In the genomic region with DNA sequence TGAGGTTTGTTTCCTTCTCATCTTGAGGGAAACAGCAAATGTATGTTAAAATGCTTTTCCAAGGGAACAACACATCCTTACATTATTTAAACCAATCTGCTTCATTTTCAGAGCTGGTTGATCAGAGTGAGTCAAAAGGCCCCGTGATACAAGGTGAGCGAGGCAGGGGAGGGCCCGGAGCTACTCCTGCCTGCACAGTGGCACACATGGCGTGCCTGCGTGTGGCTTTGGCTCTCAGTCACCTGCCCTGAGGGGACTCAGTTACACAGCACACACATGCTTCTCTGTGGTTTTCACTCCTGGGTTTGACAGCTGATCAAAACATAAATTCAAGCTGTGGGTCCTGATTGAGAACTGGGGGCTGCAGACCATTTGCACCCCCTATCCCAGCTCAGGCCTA, we compare ENCODE assay signal across 8 cellular contexts.
DNase-seq lines count a peak whose midpoint lies in the region; ATAC-seq, FAIRE-seq and TF ChIP-seq lines count a peak whose summit lies in the region.
"Not testable (repeated sequence)": the region's sequence is repeated elsewhere in the genome, so short reads cannot be mapped to it uniquely, and the experiment has no call there.

No MANE protein-coding gene starts in this region.

- not testable (repeated sequence) for H3K4me1 ChIP-seq in kidney (ENCODE audit: control insufficient read depth in 1 of 2, insufficient read depth in 1 of 2, low read depth in 1 of 2, low read length in 2 of 2); neutrophil (ENCODE audit: control insufficient read depth in 1 of 2, insufficient read depth in 1 of 2, low read depth in 1 of 2, low read length in 1 of 2)

- peak; percentile 57 for ATAC-seq in HG02610 (IDR thresholded peaks at IDR 0.05; ENCODE audit: unreplicated experiment)
- ATAC-seq in activated B cell treated with CpG ODN at 0.5 μM for 24 hours (ENCODE audit: low read depth): peak; percentile 65
- peak; percentile 38 for ATAC-seq in activated T-helper 17 cell treated with anti-CD3 and anti-CD28 coated beads, Interleukin-2, amount 50 U/mL, for 72 hours (replicated peaks)
- ATAC-seq in esophagus mucosa: peak; percentile 87
- peak; percentile 41 for ATAC-seq in stimulated activated memory B cell treated with anti-CD40 and anti-IgM and Interleukin-4, amounts not matched to agents 10 μg/mL and 1 μg/mL and 100 μg/mL, for 72 hours

- H3K9ac ChIP-seq in kidney (ENCODE audit: low read length in 2 of 2): not testable (repeated sequence)

- FAIRE-seq in kidney (lab: Jason Lieb, UNC): not testable (repeated sequence)

- CTCF ChIA-PET in activated B cell treated with CpG ODN at 0.5 μM for 24 hours (lab: Charles Lee): not testable (repeated sequence)

- H3K36me3 ChIP-seq in kidney (ENCODE audit: control insufficient read depth in 1 of 2, insufficient read depth in 2 of 2, low read length in 2 of 2); neutrophil: not testable (repeated sequence)

- H3K36me3 Mint-ChIP-seq in activated B cell treated with CpG ODN at 0.5 μM for 24 hours (ENCODE audit: low read depth); activated T-helper 17 cell treated with anti-CD3 and anti-CD28 coated beads, Interleukin-2, amount 50 U/mL, for 72 hours (ENCODE audit: low read depth); stimulated activated memory B cell treated with anti-CD40 and anti-IgM and Interleukin-4, amounts not matched to agents 10 μg/mL and 1 μg/mL and 100 μg/mL, for 72 hours: not testable (repeated sequence)

- DNase-seq in activated B cell treated with CpG ODN at 0.5 μM for 24 hours: not testable (repeated sequence)
- DNase-seq in kidney (peak; percentile 7), ureter (ENCODE audit: low spot score) (peak; percentile 39)

- not testable (repeated sequence) for H3K27me3 ChIP-seq in neutrophil

- POLR2A ChIA-PET in activated B cell treated with CpG ODN at 0.5 μM for 24 hours (lab: Charles Lee): not testable (repeated sequence)

- not testable (repeated sequence) for TF ChIP-seq CTCF in activated B cell treated with CpG ODN at 0.5 μM for 24 hours (IDR thresholded peaks at IDR 0.05); kidney (IDR thresholded peaks at IDR 0.05; ENCODE audit: borderline replicate concordance, extremely low read depth, insufficient read depth); neutrophil (IDR thresholded peaks at IDR 0.05)

- not testable (repeated sequence) for H3K27ac ChIP-seq in kidney (ENCODE audit: low read depth in 2 of 2, low read length in 2 of 2)
- H3K27ac ChIP-seq in neutrophil: peak overlapping the region; percentile 68

- not testable (repeated sequence) for H3K27me3 Mint-ChIP-seq in activated B cell treated with CpG ODN at 0.5 μM for 24 hours; activated T-helper 17 cell treated with anti-CD3 and anti-CD28 coated beads, Interleukin-2, amount 50 U/mL, for 72 hours; stimulated activated memory B cell treated with anti-CD40 and anti-IgM and Interleukin-4, amounts not matched to agents 10 μg/mL and 1 μg/mL and 100 μg/mL, for 72 hours

- not testable (repeated sequence) for H3K4me3 Mint-ChIP-seq in activated B cell treated with CpG ODN at 0.5 μM for 24 hours; activated T-helper 17 cell treated with anti-CD3 and anti-CD28 coated beads, Interleukin-2, amount 50 U/mL, for 72 hours; stimulated activated memory B cell treated with anti-CD40 and anti-IgM and Interleukin-4, amounts not matched to agents 10 μg/mL and 1 μg/mL and 100 μg/mL, for 72 hours

- H3K4me3 ChIP-seq in kidney (ENCODE audit: low read length in 2 of 2); neutrophil (ENCODE audit: low read depth in 1 of 2, low read length in 1 of 2): not testable (repeated sequence)

- H3K9me3 ChIP-seq in kidney (ENCODE audit: control insufficient read depth in 1 of 2, low read length in 2 of 2); neutrophil: not testable (repeated sequence)

- H3K9me3 Mint-ChIP-seq in activated B cell treated with CpG ODN at 0.5 μM for 24 hours; activated T-helper 17 cell treated with anti-CD3 and anti-CD28 coated beads, Interleukin-2, amount 50 U/mL, for 72 hours; stimulated activated memory B cell treated with anti-CD40 and anti-IgM and Interleukin-4, amounts not matched to agents 10 μg/mL and 1 μg/mL and 100 μg/mL, for 72 hours: not testable (repeated sequence)

- H3K4me1 Mint-ChIP-seq in activated B cell treated with CpG ODN at 0.5 μM for 24 hours; activated T-helper 17 cell treated with anti-CD3 and anti-CD28 coated beads, Interleukin-2, amount 50 U/mL, for 72 hours; stimulated activated memory B cell treated with anti-CD40 and anti-IgM and Interleukin-4, amounts not matched to agents 10 μg/mL and 1 μg/mL and 100 μg/mL, for 72 hours: not testable (repeated sequence)

- H3K27ac Mint-ChIP-seq in activated B cell treated with CpG ODN at 0.5 μM for 24 hours; activated T-helper 17 cell treated with anti-CD3 and anti-CD28 coated beads, Interleukin-2, amount 50 U/mL, for 72 hours; stimulated activated memory B cell treated with anti-CD40 and anti-IgM and Interleukin-4, amounts not matched to agents 10 μg/mL and 1 μg/mL and 100 μg/mL, for 72 hours: not testable (repeated sequence)

- intact Hi-C loops in activated B cell treated with CpG ODN at 0.5 μM for 24 hours (cut with micrococcal nuclease); kidney (cut with DNase I): not testable (repeated sequence)
